ENCODE assay signal across 17 cellular contexts in genomic region chr15:66749841-66750575, GRCh38. TPM values are rescaled to one million over a fixed set of nuclear protein-coding genes. Genes with fewer than 3 reads are reported as not detected.
DNase-seq lines count a peak whose midpoint lies in the region; ATAC-seq and TF ChIP-seq lines count a peak whose summit lies in the region.
"Had no signal": no experiment of that assay in that cellular context is flagged by ENCODE, and none has a peak within 500 bp of the region (broad histone marks: within the 10 kb centered on the region; RNA-seq: fewer than 3 reads in every experiment).

No MANE protein-coding gene starts in this region.

- H3K9me3 ChIP-seq in HCT116 (ENCODE audit: control insufficient read depth in 1 of 2, insufficient read depth in 1 of 2, low read depth in 1 of 2, low read length in 2 of 2): peaks cover 0 to 9% of the 10 kb centered on the region in 2 experiments; a peak in 1 of 4 replicates
- peaks cover 0 to 3% (median 1%) of the 10 kb centered on the region in 5 donors for H3K9me3 ChIP-seq in subcutaneous abdominal adipose tissue (ENCODE audit: control insufficient read depth in 5 of 5, low read length in 5 of 5)
- peaks cover 2% of the 10 kb centered on the region for H3K9me3 ChIP-seq in CD8-positive, alpha-beta memory T cell (ENCODE audit: low read length)
- H3K9me3 ChIP-seq: prostate gland had no signal

- H4K20me1 ChIP-seq in HCT116 (ENCODE audit: insufficient read depth): no peaks in the 10 kb centered on the region

- ATAC-seq in HCT116: peak; percentile 65
- no peak for ATAC-seq in GM21360 (IDR thresholded peaks at IDR 0.05; ENCODE audit: unreplicated experiment)
- ATAC-seq: stimulated activated naive B cell treated with anti-CD40 and anti-IgM and Interleukin-4, amounts not matched to agents 10 μg/mL and 1 μg/mL and 100 μg/mL, for 72 hours had no signal

- H3K36me3 ChIP-seq in HCT116 (ENCODE audit: control insufficient read depth in 1 of 2, insufficient read depth in 2 of 2, low read length in 2 of 2) (0 out of 4 replicates have a peak, but pooled peaks cover 0 to 5% of the 10 kb centered on the region in 2 experiments), subcutaneous abdominal adipose tissue (ENCODE audit: control insufficient read depth in 5 of 5, insufficient read depth in 5 of 5, low read length in 5 of 5) (peaks cover 0 to 4% (median 0%) of the 10 kb centered on the region in 5 donors)
- no peaks in the 10 kb centered on the region for H3K36me3 ChIP-seq in CD8-positive, alpha-beta memory T cell (ENCODE audit: insufficient read depth, low read length)
- H3K36me3 ChIP-seq: prostate gland, SJCRH30 had no signal

- H3K4me1 ChIP-seq in HCT116 (ENCODE audit: control insufficient read depth in 1 of 2, insufficient read depth in 2 of 2, low read length in 2 of 2) (peaks cover 85 to 87% of the 10 kb centered on the region in 2 experiments), subcutaneous abdominal adipose tissue (ENCODE audit: control insufficient read depth in 5 of 5, insufficient read depth in 5 of 5, low read length in 5 of 5) (peaks cover 27 to 93% (median 89%) of the 10 kb centered on the region in 5 donors)
- H3K4me1 ChIP-seq in CD8-positive, alpha-beta memory T cell (ENCODE audit: insufficient read depth, low read length): no peaks in the 10 kb centered on the region

- H3K27me3 ChIP-seq in HCT116 (ENCODE audit: insufficient read depth, low read length) (no peaks in the 10 kb centered on the region), subcutaneous abdominal adipose tissue (ENCODE audit: control insufficient read depth in 5 of 5, insufficient read depth in 4 of 5, low read length in 5 of 5) (no peaks in the 10 kb centered on the region)
- no peaks in the 10 kb centered on the region for H3K27me3 ChIP-seq in CD8-positive, alpha-beta memory T cell (ENCODE audit: insufficient read depth, low read length, poor library complexity, severe bottlenecking)
- H3K27me3 ChIP-seq: SJCRH30 had no signal

- no peak for TF ChIP-seq POLR2A in HCT116 (IDR thresholded peaks at IDR 0.05; ENCODE audit: borderline replicate concordance, extremely low read depth, insufficient read depth, insufficient read length)

- peaks cover 0 to 3% (median 0%) of the 10 kb centered on the region in 3 donors for H3K36me3 Mint-ChIP-seq in CD8-positive, alpha-beta memory T cell
- H3K36me3 Mint-ChIP-seq: activated naive CD8-positive, alpha-beta T cell treated with anti-CD3 and anti-CD28 coated beads for 36 hours had no signal

- DNase-seq in HCT116 (ENCODE audit: low read depth, low spot score) (no peak), SW480 (ENCODE audit: low spot score) (peak; percentile 42), iris pigment epithelial cell (ENCODE audit: low read depth) (peak; percentile 26), HUDEP-2 (lab: John Stamatoyannopoulos, UW; ENCODE audit: unreplicated experiment in 76 of 76) (no peak)
- DNase-seq in CD8-positive, alpha-beta memory T cell: no peak
- DNase-seq: activated CD8-positive, alpha-beta memory T cell treated with anti-CD3 and anti-CD28 coated beads, Interleukin-2, amount 50 U/mL, for 48 hours; activated naive CD8-positive, alpha-beta T cell treated with anti-CD3 and anti-CD28 coated beads for 36 hours; CD4-positive, alpha-beta memory T cell; erythroblast; KBM-7; NCI-H187 treated with DMSO at 0.1 percent for 48 hours; NCI-H774; SJCRH30; stimulated activated naive B cell treated with anti-CD40 and anti-IgM and Interleukin-4, amounts not matched to agents 10 μg/mL and 1 μg/mL and 100 μg/mL, for 72 hours had no signal

- intact Hi-C loops in HCT116 (cut with micrococcal nuclease): no loop called here

- peaks cover 5 to 15% of the 10 kb centered on the region in 2 donors for H3K27me3 Mint-ChIP-seq in CD8-positive, alpha-beta memory T cell
- H3K27me3 Mint-ChIP-seq: activated naive CD8-positive, alpha-beta T cell treated with anti-CD3 and anti-CD28 coated beads for 36 hours had no signal

- peak overlapping the region; percentile 55 for H3K27ac ChIP-seq in HCT116 (ENCODE audit: low read depth, low read length)
- peak overlapping the region; percentile 72 for H3K27ac ChIP-seq in subcutaneous abdominal adipose tissue (ENCODE audit: low read depth, low read length)
- H3K27ac ChIP-seq in CD8-positive, alpha-beta memory T cell (ENCODE audit: low read depth, low read length): no peak overlapping the region
- H3K27ac ChIP-seq: prostate gland, SJCRH30 had no signal

- no peaks in the 10 kb centered on the region for H3K9me2 ChIP-seq in HCT116 (ENCODE audit: insufficient read depth)

- TF ChIP-seq CTCF in HCT116 (IDR thresholded peaks at IDR 0.05 in 2 of 3, conservative IDR thresholded peaks at IDR 0.05 in 1 of 3; ENCODE audit: borderline replicate concordance in 1 of 3, insufficient read depth in 1 of 3, low read depth in 2 of 3, low read length in 2 of 3): no peak

- TF ChIP-seq RAD21 in HCT116 (IDR thresholded peaks at IDR 0.05; ENCODE audit: low read depth): no peak

- CTCF ChIA-PET in HCT116 (lab: Charles Lee): no interaction called here
- CTCF ChIA-PET in CD8-positive, alpha-beta memory T cell (lab: Charles Lee): no interaction called here

- RAD21 ChIA-PET in HCT116 (lab: Charles Lee; ENCODE audit: low non-redundant PET in 1 of 2, low total read pairs in 2 of 2, uncharacterized antibody in 2 of 2, unreplicated experiment in 2 of 2): no interaction called here

- peaks cover 2 to 8% (median 3%) of the 10 kb centered on the region in 5 donors for H3K9me3 Mint-ChIP-seq in CD8-positive, alpha-beta memory T cell

- no TSS peak for BruUV-seq in HCT116 (replicated peaks; lab: Mats Ljungman, UMichigan)

- peaks cover 1 to 3% (median 3%) of the 10 kb centered on the region in 3 donors for H3K4me1 Mint-ChIP-seq in CD8-positive, alpha-beta memory T cell

- H3K9ac ChIP-seq in HCT116 (ENCODE audit: low read length) (no peak overlapping the region), subcutaneous abdominal adipose tissue (ENCODE audit: low read length in 5 of 5) (peak overlapping the region in 1 of 5 donors; percentile 4)

- POLR2A ChIA-PET in HCT116 (lab: Charles Lee): no interaction called here
- POLR2A ChIA-PET in CD8-positive, alpha-beta memory T cell (lab: Charles Lee): no interaction called here

- no peak overlapping the region for H3K27ac Mint-ChIP-seq in CD8-positive, alpha-beta memory T cell
- H3K27ac Mint-ChIP-seq: activated naive CD8-positive, alpha-beta T cell treated with anti-CD3 and anti-CD28 coated beads for 36 hours; stimulated activated naive B cell treated with anti-CD40 and anti-IgM and Interleukin-4, amounts not matched to agents 10 μg/mL and 1 μg/mL and 100 μg/mL, for 72 hours had no signal

- H2AFZ ChIP-seq in HCT116 (ENCODE audit: low read depth, low read length, poor library complexity, severe bottlenecking): no peak overlapping the region

- H3K4me3 ChIP-seq in HCT116 (replicated peaks in 1 of 2; ENCODE audit: low read depth in 1 of 2, low read length in 2 of 2) (0 out of 4 replicates have a peak overlapping the region, but pooled peaks of 1 of the 2 experiments have one; percentile 4), subcutaneous abdominal adipose tissue (ENCODE audit: low read depth in 1 of 5, low read length in 5 of 5) (no peak overlapping the region)
- no peak overlapping the region for H3K4me3 ChIP-seq in CD8-positive, alpha-beta memory T cell (ENCODE audit: low read length)
- H3K4me3 ChIP-seq: prostate gland, SJCRH30 had no signal

- H3K4me3 Mint-ChIP-seq in CD8-positive, alpha-beta memory T cell: no peak overlapping the region
- H3K4me3 Mint-ChIP-seq: activated naive CD8-positive, alpha-beta T cell treated with anti-CD3 and anti-CD28 coated beads for 36 hours; stimulated activated naive B cell treated with anti-CD40 and anti-IgM and Interleukin-4, amounts not matched to agents 10 μg/mL and 1 μg/mL and 100 μg/mL, for 72 hours had no signal

- H3K4me2 ChIP-seq in HCT116 (ENCODE audit: low read length): peak overlapping the region; percentile 54

- H3K79me2 ChIP-seq in HCT116 (ENCODE audit: insufficient read depth, low read length): no peaks in the 10 kb centered on the region

TF ChIP-seq in HCT116, 20 proteins besides CTCF, POLR2A, EP300 and RAD21 (continues in another document):
- TF ChIP-seq CEBPB (IDR thresholded peaks at IDR 0.05; ENCODE audit: low read depth) (no peak), EZH2phosphoT487 (IDR thresholded peaks at IDR 0.05; ENCODE audit: borderline replicate concordance) (no peak), EGR1 (IDR thresholded peaks at IDR 0.05; ENCODE audit: low read depth) (no peak), SRF (IDR thresholded peaks at IDR 0.05; ENCODE audit: low read depth) (peak; percentile 77), ZFX (IDR thresholded peaks at IDR 0.05) (no peak), JUND (IDR thresholded peaks at IDR 0.05) (peak; percentile 38; the same call in 1 of the 2 replicates), FOSL1 (IDR thresholded peaks at IDR 0.05; ENCODE audit: low read depth) (peak; percentile 43; the same call in 1 of the 2 replicates), CBX3 (IDR thresholded peaks at IDR 0.05; ENCODE audit: low read depth) (0 out of 2 replicates have a peak, but pooled peaks have one; percentile 16), REST (IDR thresholded peaks at IDR 0.05; ENCODE audit: low read depth) (no peak)

RNA-seq across cellular contexts. Expression of gene SMAD6, which starts 48.0 kb away (rescaled TPM):
- total RNA-seq in HCT116 (2021; ENCODE audit: unreplicated experiment): 6.6 TPM
- 2.9 and 3.0 TPM in 2 replicates for polyA plus RNA-seq in HCT116 (2012)
- total RNA-seq in CD8-positive, alpha-beta memory T cell: under 1 TPM; 0.04 to 0.26 TPM
- polyA plus RNA-seq in CD8-positive, alpha-beta memory T cell: not detected
- polyA plus RNA-seq: CD4-positive, alpha-beta memory T cell had no signal

Comparison
In these comparisons a context has a peak if more than half of its experiments do, and no peak if none do; other contexts are left out.
1. DNase-seq: peak in SW480 (single experiment) and iris pigment epithelial cell (single experiment); none in HCT116 (single experiment), CD8-positive, alpha-beta memory T cell (0 of 5) and HUDEP-2 (0 of 76).